14 cellular contexts compared by ENCODE assay signal in the genomic region with DNA sequence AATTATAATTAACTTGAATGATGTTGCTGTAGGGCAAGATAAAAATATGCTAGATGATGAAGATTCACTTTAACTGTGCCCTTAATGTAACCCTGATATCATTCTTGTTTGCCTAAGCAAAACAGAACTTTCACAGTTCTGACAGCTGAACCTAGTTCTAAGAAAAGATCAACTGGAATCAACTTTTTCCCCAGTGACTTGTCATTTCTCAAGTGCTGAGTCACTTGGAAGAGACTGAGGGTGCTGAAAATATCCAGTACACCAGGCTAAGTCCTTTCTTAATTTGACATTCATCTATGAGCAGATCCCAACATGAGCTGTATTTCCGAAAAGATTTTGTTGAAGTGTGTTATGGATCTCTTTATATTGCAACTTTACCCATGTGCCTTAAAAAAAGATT.
DNase-seq lines count a peak whose midpoint lies in the region; ATAC-seq and TF ChIP-seq lines count a peak whose summit lies in the region.
"Had no signal": no experiment of that assay in that cellular context is flagged by ENCODE, and none has a peak within 500 bp of the region (broad histone marks: within the 10 kb centered on the region; RNA-seq: fewer than 3 reads in every experiment).

No MANE protein-coding gene starts in this region.

- H3K4me3 ChIP-seq in psoas muscle, result no peak overlapping the region
- H3K4me3 ChIP-seq: tibial nerve had no signal

- no peaks in the 10 kb centered on the region for H3K27me3 ChIP-seq in psoas muscle (ENCODE audit: insufficient read depth in 3 of 3, low read length in 2 of 3)
- H3K27me3 ChIP-seq: tibial nerve had no signal

- TF ChIP-seq CTCF in psoas muscle (IDR thresholded peaks at IDR 0.05) (no peak), GM20000 (IDR thresholded peaks at IDR 0.05; ENCODE audit: extremely low read depth, missing control alignments) (no peak)

- H3K9me3 ChIP-seq in psoas muscle, result peaks cover 16% of the 10 kb centered on the region

- peak overlapping the region; percentile 75 for H3K27ac ChIP-seq in psoas muscle

- whole genome bisulfite sequencing in psoas muscle, 3 donors, result 17 to 35% (median 35%) methylated on average over 1 of the region's 1 CpG

- H3K36me3 ChIP-seq in psoas muscle (ENCODE audit: insufficient read depth in 1 of 2, low read depth in 1 of 2), result no peaks in the 10 kb centered on the region
- H3K36me3 ChIP-seq: tibial nerve had no signal

- H3K4me1 ChIP-seq in psoas muscle, result peaks cover 6% of the 10 kb centered on the region
- H3K4me1 ChIP-seq: tibial nerve had no signal

- intact Hi-C loops in psoas muscle (cut with DNase I), result loop anchor here in 1 of 2 donors (10.0 kb wide), 1 partner anchor 137 kb away; a partner anchor contains a TSS

- DNase-seq in GM03348 (ENCODE audit: low spot score) (peak; percentile 4), RPMI8226 (peak; percentile 3), fibroblast of peridontal ligament (ENCODE audit: extremely low read depth) (peak; percentile 58), psoas muscle (no peak), GM20000 (ENCODE audit: low spot score) (no peak), NCI-H2171 treated with DMSO at 0.1 percent for 48 hours (lab: John Stamatoyannopoulos, UW) (no peak), DMS153 (lab: John Stamatoyannopoulos, UW) (no peak), NCI-H1417 treated with DMSO at 0.1 percent for 48 hours (lab: John Stamatoyannopoulos, UW) (no peak)
- DNase-seq: activated gamma-delta T cell treated with Interleukin-2 at 50 U/mL for 16 hours, KBM-7, NCI-H1105, NCI-H2081 treated with DMSO at 0.1 percent for 48 hours, NCI-H510A treated with DMSO at 0.1 percent for 48 hours had no signal

- ATAC-seq in psoas muscle, result peak; percentile 76 to 86 (median 80)

Comparison
In these comparisons a context has a peak if more than half of its experiments do, and no peak if none do; other contexts are left out.
1. DNase-seq: peak in GM03348 (single experiment), RPMI8226 (single experiment) and fibroblast of peridontal ligament (single experiment); none in psoas muscle (0 of 2), GM20000 (single experiment), NCI-H2171 treated with DMSO at 0.1 percent for 48 hours (single experiment), DMS153 (single experiment) and NCI-H1417 treated with DMSO at 0.1 percent for 48 hours (single experiment).